Comparison of ENCODE assay signal across 8 cellular contexts in genomic region chr6:75230484-75231325, GRCh38. TPM values are rescaled to one million over a fixed set of nuclear protein-coding genes. Genes with fewer than 3 reads are reported as not detected.
DNase-seq lines count a peak whose midpoint lies in the region; ATAC-seq lines count a peak whose summit lies in the region.

No MANE protein-coding gene starts in this region.

- DNase-seq in NCI-H2171 treated with DMSO at 0.1 percent for 48 hours (lab: John Stamatoyannopoulos, UW) (peak; percentile 45), NCI-H2171 (lab: John Stamatoyannopoulos, UW) (no peak), NCI-H69 (lab: John Stamatoyannopoulos, UW) (peak; percentile 56), dermis microvascular lymphatic vessel endothelial cell (ENCODE audit: low read depth in 2 of 2) (peak; percentile 40 to 60), myocyte (ENCODE audit: low read depth) (peak; percentile 66), NK-92 (lab: John Stamatoyannopoulos, UW; ENCODE audit: unreplicated experiment) (no peak), NCI-H446 treated with DMSO at 0.1 percent for 48 hours (lab: John Stamatoyannopoulos, UW) (no peak)

- ATAC-seq in HG03095 (IDR thresholded peaks at IDR 0.05; ENCODE audit: unreplicated experiment), result no peak

RNA-seq across cellular contexts. Expression of gene COX7A2, which starts 12.9 kb away (rescaled TPM):
- total RNA-seq in dermis microvascular lymphatic vessel endothelial cell (102 and 170 TPM in 2 replicates), myocyte (260 and 1,028 TPM in 2 replicates)
- polyA plus RNA-seq in myocyte (2012), result 482 TPM

RNA-seq across cellular contexts. Expression of gene COL12A1, which starts 24.9 kb away (rescaled TPM):
- total RNA-seq in dermis microvascular lymphatic vessel endothelial cell (1.0 and 1.4 TPM in 2 replicates), myocyte (14.6 and 17.7 TPM in 2 replicates)
- 359 TPM for polyA plus RNA-seq in myocyte (2012)

RNA-seq across cellular contexts. Expression of gene TMEM30A, which starts 53.9 kb away (rescaled TPM):
- total RNA-seq in dermis microvascular lymphatic vessel endothelial cell (121 and 147 TPM in 2 replicates), myocyte (118 and 119 TPM in 2 replicates)
- polyA plus RNA-seq in myocyte (2012), result 68.6 TPM

Comparison
In these comparisons a context has a peak if more than half of its experiments do, and no peak if none do; other contexts are left out.
1. DNase-seq: peak in NCI-H2171 treated with DMSO at 0.1 percent for 48 hours (single experiment), NCI-H69 (single experiment), dermis microvascular lymphatic vessel endothelial cell (2 of 2) and myocyte (single experiment); none in NCI-H2171 (single experiment), NK-92 (single experiment) and NCI-H446 treated with DMSO at 0.1 percent for 48 hours (single experiment).